ENCODE assay signal across 8 cellular contexts in genomic region chr12:106288510-106289195, GRCh38. TPM values are rescaled to one million over a fixed set of nuclear protein-coding genes. Genes with fewer than 3 reads are reported as not detected.
DNase-seq lines count a peak whose midpoint lies in the region; ATAC-seq, FAIRE-seq and TF ChIP-seq lines count a peak whose summit lies in the region.

No MANE protein-coding gene starts in this region.

- DNase-seq in Calu3 (peak; percentile 65), NCI-H460 (ENCODE audit: extremely low read depth, low read depth) (peak; percentile 93), brain microvascular endothelial cell (peak; percentile 89), pancreas (no peak), NCI-H2196 treated with DMSO at 0.1 percent for 48 hours (lab: John Stamatoyannopoulos, UW; ENCODE audit: unreplicated experiment) (no peak), NCI-H1694 (lab: John Stamatoyannopoulos, UW) (no peak)

- H3K27ac ChIP-seq in brain microvascular endothelial cell (peak overlapping the region; percentile 94), pancreas (peak overlapping the region in 2 of 4 donors; percentile 26 to 52)

- CTCF ChIA-PET in Calu3 (lab: Charles Lee): interaction anchor here (1.1 to 1.6 kb wide), 2 partner anchors 13 to 57 kb away, joined by 3 to 5 read pairs; partner anchors contain the start of gene TCP11L2

- 58 to 74% methylated on average over 9 of the region's 9 CpGs for WGBS in pancreas, 2 donors

- no peaks in the 10 kb centered on the region for H3K27me3 Mint-ChIP-seq in Calu3 (ENCODE audit: unreplicated experiment)

- H3K4me3 Mint-ChIP-seq in Calu3 (ENCODE audit: low read depth, unreplicated experiment): no peak overlapping the region

- in situ Hi-C loops in brain microvascular endothelial cell (cut with HindIII; ENCODE audit: low pct_ligation_motif_present, low sequenced_read_pairs): no loop called here

- H3K9me3 ChIP-seq in pancreas: no peaks in the 10 kb centered on the region

- no peaks in the 10 kb centered on the region for H3K4me1 ChIP-seq in pancreas

- peaks cover 15% of the 10 kb centered on the region for H3K36me3 Mint-ChIP-seq in Calu3 (ENCODE audit: insufficient read depth, unreplicated experiment)

- H3K36me3 ChIP-seq in brain microvascular endothelial cell (replicated peaks) (no peaks in the 10 kb centered on the region), pancreas (no peaks in the 10 kb centered on the region)

- FAIRE-seq in pancreas (lab: Jason Lieb, UNC): no peak

- H3K4me1 Mint-ChIP-seq in Calu3 (ENCODE audit: low read depth, unreplicated experiment): peaks cover 70% of the 10 kb centered on the region

- H3K9me3 Mint-ChIP-seq in Calu3 (ENCODE audit: low read depth, unreplicated experiment): no peaks in the 10 kb centered on the region

- H3K27me3 ChIP-seq in brain microvascular endothelial cell (replicated peaks) (no peaks in the 10 kb centered on the region), pancreas (no peaks in the 10 kb centered on the region)

- TF ChIP-seq CTCF in Calu3 (IDR thresholded peaks at IDR 0.05; ENCODE audit: unreplicated experiment) (no peak), brain microvascular endothelial cell (IDR thresholded peaks at IDR 0.05; ENCODE audit: low read depth, low read length, missing control alignments) (no peak), pancreas (IDR thresholded peaks at IDR 0.05) (no peak)

- H3K4me3 ChIP-seq in brain microvascular endothelial cell (ENCODE audit: low read depth, low read length) (no peak overlapping the region), pancreas (no peak overlapping the region)

- ATAC-seq in pancreas: peak in 3 of 4 donors; percentile 56 to 82 (median 82)
- no peak for ATAC-seq in HG03520 (IDR thresholded peaks at IDR 0.05; ENCODE audit: unreplicated experiment)
- ATAC-seq in GM19467 (IDR thresholded peaks at IDR 0.05; ENCODE audit: unreplicated experiment): no peak

- peak overlapping the region; percentile 88 for H3K27ac Mint-ChIP-seq in Calu3 (ENCODE audit: unreplicated experiment)

- no TSS peak for BruUV-seq in Calu3 (replicated peaks; lab: Mats Ljungman, UMichigan)

- intact Hi-C loops in Calu3 (cut with micrococcal nuclease; ENCODE audit: unreplicated experiment) (loop anchor here (1.0 kb wide), 1 partner anchor 8 kb away; no protein-coding TSS in a partner anchor), pancreas (cut with DNase I) (no loop called here)

RNA-seq across cellular contexts. Expression of gene TCP11L2, which starts 13.9 kb away (rescaled TPM):
- total RNA-seq in Calu3 (2022) (30.7 and 37.7 TPM in 2 replicates), pancreas (10 to 100 TPM in 4 of 6 donors, 1 to 10 TPM in 2; 7.3 to 24.4 (median 12.9) TPM)
- 15.8 and 16.4 TPM in 2 replicates for total RNA-seq in NCI-H460 (2014; rRNA removed; shearing (Covaris generic))
- 1.8 and 6.3 TPM in 2 replicates for polyA plus RNA-seq in NCI-H460 (2014; cell fraction: nucleus; rRNA removed)
- 1 to 10 TPM; 3.5 to 4.6 TPM for polyA plus RNA-seq in pancreas

RNA-seq across cellular contexts. Expression of gene CKAP4, which starts 40.8 kb away (rescaled TPM):
- total RNA-seq in Calu3 (2022) (91.9 and 108 TPM in 2 replicates), pancreas (10 to 100 TPM; 19.8 to 45.3 (median 28.4) TPM)
- total RNA-seq in NCI-H460 (2014; rRNA removed; shearing (Covaris generic)): 94.6 and 99.3 TPM in 2 replicates
- 168 and 202 TPM in 2 replicates for polyA plus RNA-seq in NCI-H460 (2014; cell fraction: nucleus; rRNA removed)
- polyA plus RNA-seq in pancreas: 10 to 100 TPM in 1 of 2 donors, 1 to 10 TPM in 1; 5.6 to 14.3 TPM

Comparison
In these comparisons a context has a peak if more than half of its experiments do, and no peak if none do; other contexts are left out.
1. DNase-seq: peak in Calu3 (single experiment), NCI-H460 (single experiment) and brain microvascular endothelial cell (single experiment); none in pancreas (0 of 6), NCI-H2196 treated with DMSO at 0.1 percent for 48 hours (single experiment) and NCI-H1694 (single experiment).
2. ATAC-seq: peak in pancreas (3 of 4); none in HG03520 (single experiment) and GM19467 (single experiment).